In the genomic region with DNA sequence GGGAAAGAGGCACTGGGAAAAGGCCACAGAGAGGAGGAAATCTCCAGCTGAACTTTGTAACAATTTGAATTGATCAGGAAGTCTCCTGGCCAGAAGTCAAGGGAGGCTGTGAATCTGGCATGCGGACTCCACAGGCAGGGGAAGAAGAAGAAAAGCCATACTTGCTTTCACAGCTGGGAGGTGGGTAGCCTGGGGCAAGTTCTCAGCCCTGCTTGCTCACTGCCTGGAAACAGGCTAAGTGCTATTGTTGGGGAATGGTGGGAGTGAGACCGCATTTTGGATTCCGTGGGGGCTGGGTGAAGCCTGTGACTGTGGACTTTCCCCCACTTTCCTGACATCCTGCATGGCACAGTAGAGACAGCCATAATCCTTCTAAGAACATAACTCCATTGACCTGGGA, we compare ENCODE assay signal across 21 cellular contexts.
"Had no signal": no experiment of that assay in that cellular context is flagged by ENCODE, and none has a peak within 500 bp of the region (broad histone marks: within the 10 kb centered on the region; RNA-seq: fewer than 3 reads in every experiment).

No MANE protein-coding gene starts in this region.

- H3K9me3 ChIP-seq: ovary had no signal

- H3K4me2 ChIP-seq: smooth muscle cell had no signal

- DNase-seq: hypothalamus; immature natural killer cell; left ventricle myocardium inferior; midbrain; mucosa of descending colon; naive thymus-derived CD4-positive, alpha-beta T cell; ovary; right lobe of liver; stimulated activated CD4-positive, alpha-beta T cell treated with anti-CD3 and anti-CD28 coated beads, Interleukin-12 subunit alpha, Interleukin-12 subunit beta, amount 100 ng/mL, for 4 hours; stimulated activated CD4-positive, alpha-beta T cell treated with anti-CD3 and anti-CD28 coated beads, Interleukin-15, amount 100 ng/mL, for 24 hours; stimulated activated CD4-positive, alpha-beta T cell treated with anti-CD3 and anti-CD28 coated beads, Interleukin-2, amount 100 ng/mL, for 24 hours; stimulated activated CD4-positive, alpha-beta T cell treated with anti-CD3 and anti-CD28 coated beads, Interleukin-4, amount 100 ng/mL, for 1 hour; stimulated activated naive CD4-positive, alpha-beta T cell; tibial artery; uterus had no signal

- H3K36me3 ChIP-seq: left ventricle myocardium inferior, ovary, right atrium auricular region, right lobe of liver, suprapubic skin, thoracic aorta, tibial artery, uterus had no signal

- H3K4me1 ChIP-seq: left ventricle myocardium inferior, right atrium auricular region, right lobe of liver, suprapubic skin, tibial artery, uterus had no signal

- H3K4me3 ChIP-seq: left ventricle myocardium inferior, lung, mucosa of descending colon, ovary, right atrium auricular region, right lobe of liver, smooth muscle cell, suprapubic skin, thoracic aorta, tibial artery, uterus had no signal

- FAIRE-seq: islet of Langerhans had no signal

- H3K27ac ChIP-seq: left ventricle myocardium inferior, ovary, right atrium auricular region, right lobe of liver, suprapubic skin, thoracic aorta, tibial artery, uterus had no signal

- H3K27me3 ChIP-seq: ovary, right atrium auricular region, right lobe of liver, suprapubic skin, tibial artery, uterus had no signal
